In genomic region chr2:85826990-85827878, GRCh38 we compare ENCODE assay signal across 8 cellular contexts.
DNase-seq lines count a peak whose midpoint lies in the region; ATAC-seq and TF ChIP-seq lines count a peak whose summit lies in the region.

No MANE protein-coding gene starts in this region.

- DNase-seq in GM03348 (ENCODE audit: low spot score) = peak; percentile 85
- DNase-seq in NCI-H226 = peak; percentile 30
- DNase-seq in activated CD4-positive, CD25-positive, alpha-beta regulatory T cell (lab: John Stamatoyannopoulos, UW) = peak; percentile 68 to 80 (median 72)
- DNase-seq in cardiac fibroblast (ENCODE audit: low read depth in 2 of 2) = peak; percentile 66 to 68
- DNase-seq in kidney glomerular epithelial cell (lab: John Stamatoyannopoulos, UW) = peak; percentile 60
- peak; percentile 78 to 81 for DNase-seq in stimulated activated CD4-positive, alpha-beta T cell treated with anti-CD3 and anti-CD28 coated beads, Interleukin-1b, Interleukin-23, amount 100 ng/mL, for 4 hours (ENCODE audit: low read depth in 2 of 2)

- TF ChIP-seq CTCF in cardiac fibroblast (IDR thresholded peaks at IDR 0.05; ENCODE audit: low read depth, low read length) = peak; percentile 88

- peak; percentile 72 for ATAC-seq in HG03045 (IDR thresholded peaks at IDR 0.05; ENCODE audit: unreplicated experiment)
- ATAC-seq in HG03457 (IDR thresholded peaks at IDR 0.05; ENCODE audit: unreplicated experiment) = no peak

- no peak overlapping the region for H3K4me3 ChIP-seq in cardiac fibroblast (replicated peaks in 1 of 2; ENCODE audit: low read depth in 2 of 2, low read length in 2 of 2)

Comparison
In these comparisons a context has a peak if more than half of its experiments do, and no peak if none do; other contexts are left out.
1. DNase-seq: peak in every context shown above with its lines; median percentile 85 in GM03348; 80 in stimulated activated CD4-positive, alpha-beta T cell treated with anti-CD3 and anti-CD28 coated beads, Interleukin-1b, Interleukin-23, amount 100 ng/mL, for 4 hours; 72 in activated CD4-positive, CD25-positive, alpha-beta regulatory T cell; 67 in cardiac fibroblast; 60 in kidney glomerular epithelial cell; 30 in NCI-H226.